Comparison of ENCODE assay signal across 8 cellular contexts in the genomic region with DNA sequence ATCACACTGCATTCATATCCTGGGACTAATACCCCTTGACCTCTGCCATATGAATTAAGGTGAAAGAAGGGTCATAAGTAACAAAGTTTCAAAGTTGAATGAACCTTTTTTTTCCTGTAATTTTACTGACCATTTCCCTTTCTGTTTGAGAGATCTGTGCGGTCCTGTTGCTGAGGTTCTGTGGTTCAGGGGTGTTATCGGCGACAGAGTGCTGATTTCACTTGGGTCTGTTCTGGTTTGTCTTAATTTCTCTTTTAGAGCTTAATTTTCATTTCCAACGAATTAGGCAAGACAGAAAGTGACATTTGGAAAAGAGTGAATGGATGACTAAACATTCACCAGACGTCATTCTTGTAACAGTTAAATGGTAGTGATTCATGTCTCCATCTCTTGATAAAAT.
DNase-seq lines count a peak whose midpoint lies in the region; ATAC-seq and TF ChIP-seq lines count a peak whose summit lies in the region.
"Not testable (repeated sequence)": the region's sequence is repeated elsewhere in the genome, so short reads cannot be mapped to it uniquely, and the experiment has no call there.

No MANE protein-coding gene starts in this region.

- DNase-seq in CD4-positive, alpha-beta memory T cell; osteocyte (ENCODE audit: extremely low spot score, unreplicated experiment): not testable (repeated sequence)
- peak; percentile 50 for DNase-seq in activated CD4-positive, alpha-beta T cell treated with anti-CD3 and anti-CD28 coated beads for 36 hours
- DNase-seq in activated T-cell treated with anti-CD3 and anti-CD28 coated beads, Interleukin-2, amount 50 U/mL, for 72 hours, result peak in 1 of 2 donors; percentile 51
- DNase-seq in activated naive CD8-positive, alpha-beta T cell treated with anti-CD3 and anti-CD28 coated beads for 36 hours, result peak; percentile 32
- peak; percentile 8 for DNase-seq in fibroblast of mammary gland (ENCODE audit: low read depth)
- DNase-seq in stimulated activated naive CD8-positive, alpha-beta T cell treated with anti-CD3 and anti-CD28 coated beads, Interleukin-15, amount 100 ng/mL, for 72 hours, result peak in 1 of 2 donors; percentile 53

- POLR2A ChIA-PET in CD4-positive, alpha-beta memory T cell (lab: Charles Lee; ENCODE audit: partially characterized antibody); activated CD4-positive, alpha-beta T cell treated with anti-CD3 and anti-CD28 coated beads for 36 hours (lab: Charles Lee): not testable (repeated sequence)

- H3K9me3 Mint-ChIP-seq in CD4-positive, alpha-beta memory T cell; activated CD4-positive, alpha-beta T cell treated with anti-CD3 and anti-CD28 coated beads for 36 hours (ENCODE audit: low read depth); activated T-cell treated with anti-CD3 and anti-CD28 coated beads, Interleukin-2, amount 50 U/mL, for 72 hours; activated naive CD8-positive, alpha-beta T cell treated with anti-CD3 and anti-CD28 coated beads for 36 hours; osteocyte (ENCODE audit: unreplicated experiment); stimulated activated naive CD8-positive, alpha-beta T cell treated with anti-CD3 and anti-CD28 coated beads, Interleukin-15, amount 100 ng/mL, for 72 hours: not testable (repeated sequence)

- peak; percentile 30 for ATAC-seq in activated CD4-positive, alpha-beta T cell treated with anti-CD3 and anti-CD28 coated beads for 36 hours
- ATAC-seq in activated T-cell treated with anti-CD3 and anti-CD28 coated beads, Interleukin-2, amount 50 U/mL, for 72 hours (replicated peaks in 1 of 2), result peak; percentile 48 to 53
- peak; percentile 57 for ATAC-seq in stimulated activated naive CD8-positive, alpha-beta T cell treated with anti-CD3 and anti-CD28 coated beads, Interleukin-15, amount 100 ng/mL, for 72 hours

- H3K27me3 Mint-ChIP-seq in CD4-positive, alpha-beta memory T cell; activated CD4-positive, alpha-beta T cell treated with anti-CD3 and anti-CD28 coated beads for 36 hours; activated T-cell treated with anti-CD3 and anti-CD28 coated beads, Interleukin-2, amount 50 U/mL, for 72 hours (ENCODE audit: low read depth); activated naive CD8-positive, alpha-beta T cell treated with anti-CD3 and anti-CD28 coated beads for 36 hours; osteocyte (ENCODE audit: unreplicated experiment); stimulated activated naive CD8-positive, alpha-beta T cell treated with anti-CD3 and anti-CD28 coated beads, Interleukin-15, amount 100 ng/mL, for 72 hours: not testable (repeated sequence)

- not testable (repeated sequence) for H3K9me2 ChIP-seq in OCI-LY1 (ENCODE audit: low read depth, low read length)

- not testable (repeated sequence) for H3K27me3 ChIP-seq in CD4-positive, alpha-beta memory T cell (ENCODE audit: insufficient read depth, low read length); OCI-LY1 (ENCODE audit: insufficient read depth, low read length)

- H3K27ac ChIP-seq in CD4-positive, alpha-beta memory T cell (ENCODE audit: low read depth, low read length), result peak overlapping the region; percentile 44
- peak overlapping the region; percentile 95 for H3K27ac ChIP-seq in OCI-LY1 (ENCODE audit: low read depth, low read length, poor library complexity, severe bottlenecking)

- not testable (repeated sequence) for H3K9me3 ChIP-seq in CD4-positive, alpha-beta memory T cell (ENCODE audit: control insufficient read depth in 1 of 2, low read length in 2 of 2); OCI-LY1 (ENCODE audit: low read length)

- CTCF ChIA-PET in CD4-positive, alpha-beta memory T cell (lab: Charles Lee; ENCODE audit: partially characterized antibody); activated CD4-positive, alpha-beta T cell treated with anti-CD3 and anti-CD28 coated beads for 36 hours (lab: Charles Lee): not testable (repeated sequence)

- not testable (repeated sequence) for H3K4me1 Mint-ChIP-seq in CD4-positive, alpha-beta memory T cell
- H3K4me1 Mint-ChIP-seq in activated CD4-positive, alpha-beta T cell treated with anti-CD3 and anti-CD28 coated beads for 36 hours, result peaks cover 15% of the 10 kb centered on the region
- H3K4me1 Mint-ChIP-seq in activated T-cell treated with anti-CD3 and anti-CD28 coated beads, Interleukin-2, amount 50 U/mL, for 72 hours (ENCODE audit: low read depth), result peaks cover 11% of the 10 kb centered on the region
- H3K4me1 Mint-ChIP-seq in activated naive CD8-positive, alpha-beta T cell treated with anti-CD3 and anti-CD28 coated beads for 36 hours, result peaks cover 10% of the 10 kb centered on the region
- H3K4me1 Mint-ChIP-seq in osteocyte (ENCODE audit: unreplicated experiment), result peaks cover 17% of the 10 kb centered on the region
- H3K4me1 Mint-ChIP-seq in stimulated activated naive CD8-positive, alpha-beta T cell treated with anti-CD3 and anti-CD28 coated beads, Interleukin-15, amount 100 ng/mL, for 72 hours, result peaks cover 11% of the 10 kb centered on the region

- H3K4me3 Mint-ChIP-seq in CD4-positive, alpha-beta memory T cell, result peak overlapping the region in 4 of 8 donors; percentile 21 to 55 (median 36)
- H3K4me3 Mint-ChIP-seq in activated CD4-positive, alpha-beta T cell treated with anti-CD3 and anti-CD28 coated beads for 36 hours, result peak overlapping the region; percentile 22
- H3K4me3 Mint-ChIP-seq in activated T-cell treated with anti-CD3 and anti-CD28 coated beads, Interleukin-2, amount 50 U/mL, for 72 hours, result peak overlapping the region; percentile 68 to 73
- H3K4me3 Mint-ChIP-seq in activated naive CD8-positive, alpha-beta T cell treated with anti-CD3 and anti-CD28 coated beads for 36 hours, result peak overlapping the region; percentile 42
- H3K4me3 Mint-ChIP-seq in osteocyte (ENCODE audit: unreplicated experiment), result not testable (repeated sequence)
- peak overlapping the region; percentile 70 to 71 for H3K4me3 Mint-ChIP-seq in stimulated activated naive CD8-positive, alpha-beta T cell treated with anti-CD3 and anti-CD28 coated beads, Interleukin-15, amount 100 ng/mL, for 72 hours

- peak overlapping the region; percentile 64 to 93 (median 87) for H3K27ac Mint-ChIP-seq in CD4-positive, alpha-beta memory T cell
- H3K27ac Mint-ChIP-seq in activated CD4-positive, alpha-beta T cell treated with anti-CD3 and anti-CD28 coated beads for 36 hours, result peak overlapping the region; percentile 86
- peak overlapping the region; percentile 72 for H3K27ac Mint-ChIP-seq in activated T-cell treated with anti-CD3 and anti-CD28 coated beads, Interleukin-2, amount 50 U/mL, for 72 hours
- H3K27ac Mint-ChIP-seq in activated naive CD8-positive, alpha-beta T cell treated with anti-CD3 and anti-CD28 coated beads for 36 hours, result peak overlapping the region; percentile 90
- peak overlapping the region; percentile 69 for H3K27ac Mint-ChIP-seq in osteocyte (ENCODE audit: unreplicated experiment)
- H3K27ac Mint-ChIP-seq in stimulated activated naive CD8-positive, alpha-beta T cell treated with anti-CD3 and anti-CD28 coated beads, Interleukin-15, amount 100 ng/mL, for 72 hours, result peak overlapping the region; percentile 82 to 93

- H3K36me3 Mint-ChIP-seq in CD4-positive, alpha-beta memory T cell; activated CD4-positive, alpha-beta T cell treated with anti-CD3 and anti-CD28 coated beads for 36 hours (ENCODE audit: low read depth); activated T-cell treated with anti-CD3 and anti-CD28 coated beads, Interleukin-2, amount 50 U/mL, for 72 hours (ENCODE audit: insufficient read depth in 2 of 2); activated naive CD8-positive, alpha-beta T cell treated with anti-CD3 and anti-CD28 coated beads for 36 hours; osteocyte (ENCODE audit: unreplicated experiment): not testable (repeated sequence)

- H3K9ac ChIP-seq in OCI-LY1 (ENCODE audit: low read length), result peak overlapping the region; percentile 63

- H3K79me2 ChIP-seq in OCI-LY1 (ENCODE audit: insufficient read depth, low read length), result not testable (repeated sequence)

- H3F3A ChIP-seq in OCI-LY1 (ENCODE audit: insufficient read depth, low read length), result not testable (repeated sequence)

- H4K20me1 ChIP-seq in OCI-LY1 (ENCODE audit: insufficient read depth, low read length), result not testable (repeated sequence)

- not testable (repeated sequence) for H3K4me3 ChIP-seq in CD4-positive, alpha-beta memory T cell (ENCODE audit: low read length in 2 of 2); OCI-LY1 (ENCODE audit: low read depth, low read length, poor library complexity, severe bottlenecking); fibroblast of mammary gland (ENCODE audit: control insufficient read depth, low read depth, low read length)

- H3K36me3 ChIP-seq in CD4-positive, alpha-beta memory T cell (ENCODE audit: insufficient read depth, low read length); OCI-LY1 (ENCODE audit: insufficient read depth, low read length): not testable (repeated sequence)

- TF ChIP-seq CTCF in OCI-LY1 (IDR thresholded peaks at IDR 0.05; ENCODE audit: low read length); fibroblast of mammary gland (conservative IDR thresholded peaks at IDR 0.05; ENCODE audit: control insufficient read depth, insufficient read depth, low read depth, low read length); osteocyte (IDR thresholded peaks at IDR 0.05): not testable (repeated sequence)

- intact Hi-C loops in CD4-positive, alpha-beta memory T cell (cut with micrococcal nuclease); activated CD4-positive, alpha-beta T cell treated with anti-CD3 and anti-CD28 coated beads for 36 hours (cut with DNase I, micrococcal nuclease): not testable (repeated sequence)

- H3K4me1 ChIP-seq in CD4-positive, alpha-beta memory T cell (ENCODE audit: insufficient read depth, low read length), result peaks cover 14% of the 10 kb centered on the region
- H3K4me1 ChIP-seq in OCI-LY1 (ENCODE audit: insufficient read depth, low read length, severe bottlenecking), result peaks cover 64% of the 10 kb centered on the region

- H3K4me2 ChIP-seq in OCI-LY1 (ENCODE audit: low read length), result peak overlapping the region; percentile 43; the same call in 1 of the 2 replicates

- not testable (repeated sequence) for H2AFZ ChIP-seq in OCI-LY1 (ENCODE audit: low read length)
